8 cellular contexts compared by ENCODE assay signal in the genomic region with DNA sequence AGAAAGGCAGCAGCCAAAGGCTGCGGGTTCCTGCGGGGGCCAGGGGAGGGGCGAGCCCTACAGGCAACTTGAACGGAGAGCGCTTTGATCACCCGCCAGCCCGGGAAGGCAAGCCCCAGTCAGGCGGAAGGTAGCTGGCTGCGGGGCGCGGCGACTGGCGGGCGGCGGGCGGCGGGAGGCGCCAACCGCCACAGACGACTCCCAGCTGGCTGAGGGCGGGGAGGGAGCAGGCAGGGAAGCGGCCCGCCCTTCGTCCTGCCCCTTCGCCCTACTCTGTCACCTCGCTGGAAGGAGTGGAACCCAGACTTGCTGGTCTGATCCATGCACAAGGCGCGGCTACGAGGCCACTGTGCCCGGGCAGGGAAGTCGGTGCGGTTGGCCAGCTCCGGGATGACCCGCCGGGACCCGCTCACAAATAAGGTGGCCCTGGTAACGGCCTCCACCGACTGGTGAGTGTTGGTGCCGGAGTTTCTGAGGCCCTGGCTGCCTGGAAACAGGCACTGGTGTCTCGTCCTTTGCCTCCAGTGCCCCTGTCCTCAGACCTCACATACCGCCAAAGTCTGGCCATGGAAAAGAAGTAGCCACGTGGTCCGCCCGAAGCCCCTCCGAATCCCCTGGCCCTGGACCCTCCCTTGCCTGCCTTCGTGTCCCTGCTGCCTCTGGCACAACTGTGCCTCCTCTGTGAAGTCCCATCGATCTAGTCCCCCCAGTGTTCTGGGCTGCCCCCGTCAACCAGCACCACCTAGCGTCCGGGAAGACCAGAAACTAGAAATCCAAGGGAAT. TPM values are rescaled to one million over a fixed set of nuclear protein-coding genes. Genes with fewer than 3 reads are reported as not detected.
DNase-seq lines count a peak whose midpoint lies in the region; ATAC-seq and TF ChIP-seq lines count a peak whose summit lies in the region.
"Not testable (repeated sequence)": the region's sequence is repeated elsewhere in the genome, so short reads cannot be mapped to it uniquely, and the experiment has no call there.

No MANE protein-coding gene starts in this region.

- H3K9ac ChIP-seq in iPS-20b (ENCODE audit: low read depth, low read length): peak overlapping the region; percentile 81; the same call in 1 of the 2 replicates

- TF ChIP-seq CTCF in AG04449 (IDR thresholded peaks at IDR 0.05; ENCODE audit: insufficient read depth, low read length, missing control alignments) (peak; percentile 75), WI38 (IDR thresholded peaks at IDR 0.05; ENCODE audit: low read depth, low read length) (peak; percentile 79), cardiac fibroblast (IDR thresholded peaks at IDR 0.05; ENCODE audit: low read depth, low read length) (peak; percentile 84), sigmoid colon (IDR thresholded peaks at IDR 0.05) (peak; percentile 57 to 74 (median 65))

- peak; percentile 69 for ATAC-seq in GM18907 (IDR thresholded peaks at IDR 0.05; ENCODE audit: unreplicated experiment)
- ATAC-seq in HG03196 (IDR thresholded peaks at IDR 0.05; ENCODE audit: unreplicated experiment): peak; percentile 67

- peak in 1 of 2 donors; percentile 34 for TF ChIP-seq POLR2A in sigmoid colon (IDR thresholded peaks at IDR 0.05)

- H3K27me3 ChIP-seq in iPS-20b (ENCODE audit: insufficient read depth, low read length); sigmoid colon: not testable (repeated sequence)

- not testable (repeated sequence) for H3K36me3 ChIP-seq in iPS-20b (ENCODE audit: insufficient read depth, low read depth, low read length); sigmoid colon

- H3K4me1 ChIP-seq in iPS-20b (ENCODE audit: insufficient read depth, low read length); sigmoid colon: not testable (repeated sequence)

- peak overlapping the region; percentile 63 for H3K4me3 ChIP-seq in AG04449 (ENCODE audit: low read depth, low read length)
- peak overlapping the region; percentile 59 for H3K4me3 ChIP-seq in WI38 (ENCODE audit: low read depth, low read length)
- H3K4me3 ChIP-seq in cardiac fibroblast (replicated peaks in 1 of 2; ENCODE audit: low read depth in 2 of 2, low read length in 2 of 2): peak overlapping the region; percentile 53 to 58
- peak overlapping the region; percentile 76 for H3K4me3 ChIP-seq in iPS-20b (ENCODE audit: low read length)
- peak overlapping the region; percentile 42 to 59 (median 54) for H3K4me3 ChIP-seq in sigmoid colon

- H3K27ac ChIP-seq in iPS-20b (ENCODE audit: low read length): not testable (repeated sequence)
- peak overlapping the region; percentile 84 to 93 (median 88) for H3K27ac ChIP-seq in sigmoid colon

- not testable (repeated sequence) for H3K9me3 ChIP-seq in iPS-20b (ENCODE audit: insufficient read depth, low read depth, low read length); sigmoid colon

- not testable (repeated sequence) for DNase-seq in AG04449 (ENCODE audit: low read depth, low spot score)
- DNase-seq in NCI-H2227 treated with DMSO at 0.1 percent for 48 hours (lab: John Stamatoyannopoulos, UW) (peak; percentile 75), cardiac fibroblast (ENCODE audit: low read depth in 2 of 2) (peak; percentile 66 to 74), sigmoid colon (peak; percentile 87)

- POLR2A ChIA-PET in AG04449 (lab: Yijun Ruan, JAX): not testable (repeated sequence)

- intact Hi-C loops in sigmoid colon (cut with DNase I): loop anchor here (1.0 to 5.0 kb wide), 2 partner anchors 22 to 49 kb away; a partner anchor contains a TSS

- CTCF ChIA-PET in AG04449 (lab: Yijun Ruan, JAX): interaction anchor here (0.8 kb wide), 1 partner anchor 14 kb away, joined by 3 read pairs; no protein-coding TSS in a partner anchor

- not testable (repeated sequence) for TF ChIP-seq EP300 in sigmoid colon (IDR thresholded peaks at IDR 0.05)

- 0% methylated on average over 50 of the region's 50 CpGs for WGBS in sigmoid colon, 2 donors

RNA-seq across cellular contexts. Expression of a gene that starts 15.4 kb away (rescaled TPM):
- total RNA-seq in sigmoid colon: 1 to 10 TPM in 2 of 4 donors, under 1 TPM in 2; 0.14 to 3.3 (median 0.62) TPM
- polyA plus RNA-seq in sigmoid colon: 1 to 10 TPM in 1 of 3 donors, under 1 TPM in 2; under 0.01 to 1.7 (median 0.23) TPM

RNA-seq across cellular contexts. Expression of a gene that starts 35.0 kb away (rescaled TPM):
- 1 to 10 TPM in 3 of 4 donors, not detected in 1; 1.8 to 3.3 (median 2.9) TPM for total RNA-seq in sigmoid colon
- under 1 TPM in 1 of 3 donors, not detected in 2; 0.42 TPM for polyA plus RNA-seq in sigmoid colon

RNA-seq across cellular contexts. Expression of a gene that starts 47.6 kb away (rescaled TPM):
- total RNA-seq in sigmoid colon: 10 to 100 TPM in 3 of 4 donors, 1 to 10 TPM in 1; 8.0 to 20.0 (median 17.6) TPM
- 10 to 100 TPM; 57.1 to 62.7 (median 57.6) TPM for polyA plus RNA-seq in sigmoid colon

RNA-seq across cellular contexts. Expression of a gene that starts 57.7 kb away (rescaled TPM):
- total RNA-seq in sigmoid colon: 10 to 100 TPM in 2 of 4 donors, 1 to 10 TPM in 2; 7.1 to 12.2 (median 9.2) TPM
- 100 to 1,000 TPM in 1 of 3 donors, 10 to 100 TPM in 2; 66.1 to 109 (median 99.5) TPM for polyA plus RNA-seq in sigmoid colon
